Comparison of ENCODE assay signal across 8 cellular contexts in genomic region chr14:102362545-102363181, GRCh38. TPM values are rescaled to one million over a fixed set of nuclear protein-coding genes. Genes with fewer than 3 reads are reported as not detected.
DNase-seq lines count a peak whose midpoint lies in the region; ATAC-seq and TF ChIP-seq lines count a peak whose summit lies in the region.

CINP (minus strand) TSS chr14:102362890; CDS start chr14:102362851, 39 bp downstream.
TECPR2 (plus strand) TSS chr14:102362941; CDS start chr14:102376722, 13,781 bp downstream.

- CTCF ChIA-PET in BJ (lab: Yijun Ruan, JAX), result interaction anchor here (1.4 to 1.5 kb wide), 2 partner anchors 74 to 162 kb away, joined by 3 to 4 read pairs; no protein-coding TSS in a partner anchor

- H3K4me3 ChIP-seq in BJ (ENCODE audit: low read depth, low read length) (peak within 1 kb of the TSS; percentile 84), colonic mucosa (peak within 1 kb of the TSS; percentile 95)

- POLR2A ChIA-PET in BJ (lab: Charles Lee), result no interaction called here

- DNase-seq in BJ (ENCODE audit: low read depth) (peak; percentile 78), NCI-H526 (lab: John Stamatoyannopoulos, UW) (peak; percentile 87 to 98), colonic mucosa (peak; percentile 100), left colon (peak; percentile 98 to 100)
- DNase-seq in activated CD4-positive, alpha-beta T cell treated with anti-CD3 and anti-CD28 coated beads for 48 hours, result peak; percentile 98
- peak; percentile 93 to 98 for DNase-seq in stimulated activated CD4-positive, alpha-beta T cell treated with anti-CD3 and anti-CD28 coated beads, Interleukin-1b, Interleukin-23, amount 100 ng/mL, for 4 hours (ENCODE audit: low read depth in 2 of 2)

- peak; percentile 96 for ATAC-seq in GM19324 (IDR thresholded peaks at IDR 0.05; ENCODE audit: low FRiP score, unreplicated experiment)
- ATAC-seq in HG03460 (IDR thresholded peaks at IDR 0.05; ENCODE audit: unreplicated experiment), result peak; percentile 89
- peak; percentile 97 for ATAC-seq in left colon

- no peak for TF ChIP-seq CTCF in BJ (IDR thresholded peaks at IDR 0.05; ENCODE audit: insufficient read depth, low read depth, low read length)
- no peak for TF ChIP-seq CTCF in colonic mucosa (IDR thresholded peaks at IDR 0.05)

- peak within 1 kb of the TSS; percentile 82 to 92 for H3K9ac ChIP-seq in colonic mucosa (ENCODE audit: low read depth in 2 of 2, low read length in 2 of 2)

- H3K27me3 ChIP-seq in BJ (ENCODE audit: control insufficient read depth, insufficient read depth, low read length) (no peaks in the 10 kb centered on the region), colonic mucosa (no peaks in the 10 kb centered on the region)

- H3K4me1 ChIP-seq in colonic mucosa, result peaks cover 5% of the 10 kb centered on the region

- H3K36me3 ChIP-seq in BJ (ENCODE audit: control insufficient read depth, insufficient read depth, low read length) (no peaks in the 10 kb centered on the region), colonic mucosa (no peaks in the 10 kb centered on the region)

- intact Hi-C loops in colonic mucosa (cut with DNase I) (no loop called here), left colon (cut with DNase I, micrococcal nuclease) (no loop called here)

- H3K9me3 ChIP-seq in colonic mucosa, result no peaks in the 10 kb centered on the region

- peak within 1 kb of the TSS; percentile 81 for H3K27ac ChIP-seq in colonic mucosa

RNA-seq across cellular contexts. Expression of gene CINP, which starts in this region (rescaled TPM):
- 46.0 and 49.1 TPM in 2 replicates for polyA plus RNA-seq in BJ (2011; rRNA removed)
- 27.9 and 41.5 TPM in 2 replicates for polyA minus RNA-seq in BJ (2011; rRNA and poly(A)+ RNA removed)
- total RNA-seq in colonic mucosa (10 to 100 TPM; 29.5 to 43.2 TPM), left colon (10 to 100 TPM; 27.0 to 27.9 TPM)

RNA-seq across cellular contexts. Expression of gene TECPR2, which starts in this region (rescaled TPM):
- 10.1 and 11.7 TPM in 2 replicates for polyA plus RNA-seq in BJ (2011; rRNA removed)
- polyA minus RNA-seq in BJ (2011; rRNA and poly(A)+ RNA removed), result 20.0 and 24.1 TPM in 2 replicates
- total RNA-seq in colonic mucosa, result 10 to 100 TPM; 16.5 to 18.2 TPM
- total RNA-seq in left colon, result 10 to 100 TPM; 17.1 to 20.5 TPM

Comparison
In these comparisons a context has a peak if more than half of its experiments do, and no peak if none do; other contexts are left out.
1. Peak in every context shown above with its lines: DNase-seq, ATAC-seq, H3K4me3 ChIP-seq and H3K27ac ChIP-seq.